In genomic region chr7:128405345-128406146, GRCh38 we compare ENCODE assay signal across 1 cellular context.
TF ChIP-seq lines count a peak whose summit lies in the region.

No MANE protein-coding gene starts in this region.

TF ChIP-seq in HepG2, 621 proteins besides CTCF, POLR2A, EP300 and RAD21 (continued from another document and continues in another):
- TF ChIP-seq STAT6 (CRISPR knock-in tag; IDR thresholded peaks at IDR 0.05; ENCODE audit: borderline replicate concordance) = no peak
- no peak for TF ChIP-seq TRIM24 (CRISPR knock-in tag; IDR thresholded peaks at IDR 0.05)
- TF ChIP-seq ZNF766 (CRISPR knock-in tag; IDR thresholded peaks at IDR 0.05; ENCODE audit: borderline replicate concordance) = no peak
- TF ChIP-seq TEAD3 (CRISPR knock-in tag; optimal IDR thresholded peaks at IDR 0.05; ENCODE audit: borderline replicate concordance) = no peak
- TF ChIP-seq HOXA3 (CRISPR knock-in tag; IDR thresholded peaks at IDR 0.05) = peak; percentile 67; the same call in 1 of the 2 replicates
- TF ChIP-seq SMARCC2 (IDR thresholded peaks at IDR 0.05) = no peak
- TF ChIP-seq SALL1 (CRISPR knock-in tag; IDR thresholded peaks at IDR 0.05) = peak; percentile 34
- TF ChIP-seq IRF9 (CRISPR knock-in tag; IDR thresholded peaks at IDR 0.05; ENCODE audit: borderline replicate concordance) = peak; percentile 52; the same call in 1 of the 2 replicates
- no peak for TF ChIP-seq ZBTB49 (CRISPR knock-in tag; IDR thresholded peaks at IDR 0.05; ENCODE audit: borderline replicate concordance)
- no peak for TF ChIP-seq ZNF710 (CRISPR knock-in tag; IDR thresholded peaks at IDR 0.05; ENCODE audit: borderline replicate concordance)
- no peak for TF ChIP-seq MIER2 (CRISPR knock-in tag; IDR thresholded peaks at IDR 0.05)
- TF ChIP-seq ZFY (CRISPR knock-in tag; IDR thresholded peaks at IDR 0.05) = peak; percentile 66
- TF ChIP-seq PLRG1 (conservative IDR thresholded peaks at IDR 0.05) = no peak
- TF ChIP-seq GABPB1 (CRISPR knock-in tag; IDR thresholded peaks at IDR 0.05) = peak; percentile 39; the same call in 1 of the 2 replicates
- TF ChIP-seq ZFP1 (CRISPR knock-in tag; IDR thresholded peaks at IDR 0.05) = no peak
- TF ChIP-seq SNAPC4 (CRISPR knock-in tag; IDR thresholded peaks at IDR 0.05) = no peak
- TF ChIP-seq TFAP4 (IDR thresholded peaks at IDR 0.05; ENCODE audit: borderline replicate concordance, low read depth) = no peak
- no peak for TF ChIP-seq LBX2 (CRISPR knock-in tag; IDR thresholded peaks at IDR 0.05; ENCODE audit: borderline replicate concordance)
- no peak for TF ChIP-seq GRHL1 (CRISPR knock-in tag; conservative IDR thresholded peaks at IDR 0.05)
- no peak for TF ChIP-seq ZNF33A (CRISPR knock-in tag; IDR thresholded peaks at IDR 0.05; ENCODE audit: borderline replicate concordance)
- no peak for TF ChIP-seq ZMYM4 (CRISPR knock-in tag; IDR thresholded peaks at IDR 0.05)
- no peak for TF ChIP-seq ZBTB46 (CRISPR knock-in tag; IDR thresholded peaks at IDR 0.05; ENCODE audit: borderline replicate concordance)
- TF ChIP-seq RORA (CRISPR knock-in tag; IDR thresholded peaks at IDR 0.05) = no peak
- TF ChIP-seq NR0B2 (CRISPR knock-in tag; IDR thresholded peaks at IDR 0.05) = no peak
- TF ChIP-seq NFAT5 (CRISPR knock-in tag; IDR thresholded peaks at IDR 0.05) = 0 out of 2 replicates have a peak, but pooled peaks have one; percentile 3
- 0 out of 2 replicates have a peak, but pooled peaks have one; percentile 25 for TF ChIP-seq ERF (CRISPR knock-in tag; IDR thresholded peaks at IDR 0.05)
